23 cellular contexts compared by ENCODE assay signal in the genomic region with DNA sequence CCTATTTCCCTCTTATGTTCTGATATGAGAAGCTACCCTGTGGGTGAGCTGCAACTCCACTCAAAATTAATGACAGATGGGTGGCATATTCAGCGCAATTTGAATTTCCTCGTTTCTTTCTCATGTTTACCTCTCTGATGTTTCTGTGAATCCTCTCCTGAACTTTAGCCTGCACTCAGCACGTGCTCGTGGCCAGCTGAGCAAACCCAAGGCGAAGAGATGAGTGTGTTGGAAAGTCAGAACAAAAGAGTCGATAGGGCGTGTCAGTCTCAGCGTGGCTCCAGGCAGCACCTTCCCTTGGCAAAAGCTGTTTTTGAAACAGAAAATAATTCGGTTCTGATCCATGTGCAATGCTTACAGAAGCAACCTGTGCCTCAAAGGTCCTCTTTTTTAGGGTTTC.
DNase-seq lines count a peak whose midpoint lies in the region; FAIRE-seq and TF ChIP-seq lines count a peak whose summit lies in the region.
"Had no signal": no experiment of that assay in that cellular context is flagged by ENCODE, and none has a peak within 500 bp of the region (broad histone marks: within the 10 kb centered on the region; RNA-seq: fewer than 3 reads in every experiment).

No MANE protein-coding gene starts in this region.

- CTCF ChIA-PET in GM10248 (lab: Yijun Ruan, JAX), result interaction anchor here (1.3 kb wide), 1 partner anchor 32 kb away, joined by 3 read pairs; no protein-coding TSS in a partner anchor

- no peak for TF ChIP-seq POLR2A in GM12892 (IDR thresholded peaks at IDR 0.05; ENCODE audit: low read depth, low read length)

- POLR2A ChIA-PET in GM10248 (lab: Yijun Ruan, JAX), result no interaction called here

- FAIRE-seq in GM12892 (lab: Jason Lieb, UNC), result no peak

- peak; percentile 24 for DNase-seq in DMS79 treated with DMSO at 0.1 percent for 48 hours (lab: John Stamatoyannopoulos, UW)
- DNase-seq in NCI-H2029 (lab: John Stamatoyannopoulos, UW), result peak; percentile 86
- peak; percentile 74 for DNase-seq in NCI-H748 treated with DMSO at 0.1 percent for 48 hours (lab: John Stamatoyannopoulos, UW)
- peak; percentile 57 for DNase-seq in mucosa of gallbladder (ENCODE audit: low spot score)
- no peak for DNase-seq in GM12892 (ENCODE audit: insufficient read length)
- no peak for DNase-seq in GM10248 (ENCODE audit: extremely low spot score)
- no peak for DNase-seq in activated CD4-positive, alpha-beta T cell treated with anti-CD3 and anti-CD28 coated beads for 48 hours
- DNase-seq: activated CD4-positive, alpha-beta memory T cell treated with anti-CD3 and anti-CD28 coated beads, Interleukin-2, amount 10 ng/mL, durations not matched to agents 7 days and 5 days; activated CD4-positive, CD25-positive, alpha-beta regulatory T cell; activated effector memory CD4-positive, alpha-beta T cell treated with anti-CD3 and anti-CD28 coated beads, Interleukin-2, amount 50 U/mL, for 16 hours; activated naive CD8-positive, alpha-beta T cell treated with anti-CD3 and anti-CD28 coated beads, Interleukin-2, amount 50 U/mL, for 24 hours; activated T-cell treated with anti-CD3 and anti-CD28 coated beads for 4 hours; dorsolateral prefrontal cortex; glutamatergic neuron; lower lobe of right lung; NCI-H1694; NCI-H526 treated with DMSO at 0.1 percent for 48 hours; nephron progenitor cell; right cardiac atrium; stimulated activated CD4-positive, alpha-beta T cell treated with anti-CD3 and anti-CD28 coated beads, Interleukin-15, amount 100 ng/mL, for 24 hours; stomach; T-helper 9 cell; tibial artery had no signal

- TF ChIP-seq CTCF in GM10248 (IDR thresholded peaks at IDR 0.05; ENCODE audit: control extremely low read depth, extremely low read depth, low read depth, missing control alignments), result no peak

Comparison
In these comparisons a context has a peak if more than half of its experiments do, and no peak if none do; other contexts are left out.
1. DNase-seq: peak in DMS79 treated with DMSO at 0.1 percent for 48 hours (single experiment), NCI-H2029 (single experiment), NCI-H748 treated with DMSO at 0.1 percent for 48 hours (single experiment) and mucosa of gallbladder (single experiment); none in GM12892 (single experiment), GM10248 (single experiment) and activated CD4-positive, alpha-beta T cell treated with anti-CD3 and anti-CD28 coated beads for 48 hours (single experiment).